1 cellular context compared by ENCODE assay signal in the genomic region with DNA sequence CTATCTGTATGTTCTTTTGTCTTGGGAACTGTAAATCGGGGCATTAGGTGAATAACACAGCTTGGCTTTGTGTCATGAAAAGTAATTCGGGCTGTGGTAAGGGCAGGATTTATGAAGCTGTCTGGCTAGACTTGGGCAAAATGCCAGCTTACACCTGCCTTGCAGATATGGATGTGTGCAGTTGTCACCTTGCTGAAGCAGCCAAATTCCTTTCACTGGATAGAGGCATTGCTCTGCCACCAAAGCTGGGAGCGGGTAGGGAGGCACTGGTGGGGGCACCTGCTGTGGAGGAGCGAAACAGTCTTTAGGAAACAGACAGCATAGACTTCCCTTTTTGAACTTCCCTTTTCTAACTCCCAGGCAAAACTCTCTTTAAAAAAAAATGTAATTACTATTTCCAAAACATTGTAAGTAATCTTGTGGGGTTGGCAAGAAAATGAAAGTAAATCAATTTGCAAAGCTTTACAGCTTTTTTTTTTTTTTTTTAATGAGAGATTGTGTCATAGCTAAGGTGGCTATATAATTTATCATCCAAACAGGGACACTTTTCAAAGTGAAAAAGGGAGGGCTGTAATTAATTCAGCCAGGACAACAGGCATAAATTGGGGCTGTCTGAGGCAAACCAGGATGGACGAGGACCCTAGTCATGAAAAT.
TF ChIP-seq lines count a peak whose summit lies in the region.

No MANE protein-coding gene starts in this region.

TF ChIP-seq in GM12878, 131 proteins besides CTCF, POLR2A, EP300 and RAD21 (continued from another document and continues in another):
- TF ChIP-seq, protein P1, sequence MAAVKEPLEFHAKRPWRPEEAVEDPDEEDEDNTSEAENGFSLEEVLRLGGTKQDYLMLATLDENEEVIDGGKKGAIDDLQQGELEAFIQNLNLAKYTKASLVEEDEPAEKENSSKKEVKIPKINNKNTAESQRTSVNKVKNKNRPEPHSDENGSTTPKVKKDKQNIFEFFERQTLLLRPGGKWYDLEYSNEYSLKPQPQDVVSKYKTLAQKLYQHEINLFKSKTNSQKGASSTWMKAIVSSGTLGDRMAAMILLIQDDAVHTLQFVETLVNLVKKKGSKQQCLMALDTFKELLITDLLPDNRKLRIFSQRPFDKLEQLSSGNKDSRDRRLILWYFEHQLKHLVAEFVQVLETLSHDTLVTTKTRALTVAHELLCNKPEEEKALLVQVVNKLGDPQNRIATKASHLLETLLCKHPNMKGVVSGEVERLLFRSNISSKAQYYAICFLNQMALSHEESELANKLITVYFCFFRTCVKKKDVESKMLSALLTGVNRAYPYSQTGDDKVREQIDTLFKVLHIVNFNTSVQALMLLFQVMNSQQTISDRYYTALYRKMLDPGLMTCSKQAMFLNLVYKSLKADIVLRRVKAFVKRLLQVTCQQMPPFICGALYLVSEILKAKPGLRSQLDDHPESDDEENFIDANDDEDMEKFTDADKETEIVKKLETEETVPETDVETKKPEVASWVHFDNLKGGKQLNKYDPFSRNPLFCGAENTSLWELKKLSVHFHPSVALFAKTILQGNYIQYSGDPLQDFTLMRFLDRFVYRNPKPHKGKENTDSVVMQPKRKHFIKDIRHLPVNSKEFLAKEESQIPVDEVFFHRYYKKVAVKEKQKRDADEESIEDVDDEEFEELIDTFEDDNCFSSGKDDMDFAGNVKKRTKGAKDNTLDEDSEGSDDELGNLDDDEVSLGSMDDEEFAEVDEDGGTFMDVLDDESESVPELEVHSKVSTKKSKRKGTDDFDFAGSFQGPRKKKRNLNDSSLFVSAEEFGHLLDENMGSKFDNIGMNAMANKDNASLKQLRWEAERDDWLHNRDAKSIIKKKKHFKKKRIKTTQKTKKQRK (IDR thresholded peaks at IDR 0.05; ENCODE audit: low read depth, low read length): no peak
- TF ChIP-seq SMAD1 (IDR thresholded peaks at IDR 0.05; ENCODE audit: low read depth, partially characterized antibody): no peak
- no peak for TF ChIP-seq BMI1 (IDR thresholded peaks at IDR 0.05; ENCODE audit: borderline replicate concordance)
- no peak for TF ChIP-seq WRNIP1 (IDR thresholded peaks at IDR 0.05; ENCODE audit: borderline replicate concordance, low read depth, low read length)
- no peak for TF ChIP-seq STAT1 (conservative IDR thresholded peaks at IDR 0.05)
- no peak for TF ChIP-seq RCOR1 (conservative IDR thresholded peaks at IDR 0.05; ENCODE audit: low read depth, low read length)
- TF ChIP-seq POLR2AphosphoS5 (IDR thresholded peaks at IDR 0.05; ENCODE audit: low read length): no peak
- peak; percentile 47; the same call in 1 of the 2 replicates for TF ChIP-seq ATF7 (IDR thresholded peaks at IDR 0.05; ENCODE audit: low read depth)
- no peak for TF ChIP-seq GABPA (IDR thresholded peaks at IDR 0.05; ENCODE audit: low read depth)
- TF ChIP-seq MEF2A (IDR thresholded peaks at IDR 0.05; ENCODE audit: insufficient read depth, low read depth, low read length): no peak
- TF ChIP-seq TAF1 (IDR thresholded peaks at IDR 0.05; ENCODE audit: borderline replicate concordance, low read depth, low read length): no peak
- TF ChIP-seq MYB (IDR thresholded peaks at IDR 0.05; ENCODE audit: borderline replicate concordance, low read depth, low read length): no peak
- no peak for TF ChIP-seq NBN (IDR thresholded peaks at IDR 0.05)
- TF ChIP-seq ZNF207 (IDR thresholded peaks at IDR 0.05; ENCODE audit: borderline replicate concordance): no peak
- peak in 1 of 2 experiments; percentile 35; a peak in 1 of 4 replicates for TF ChIP-seq ETV6 (conservative IDR thresholded peaks at IDR 0.05 in 1 of 2, IDR thresholded peaks at IDR 0.05 in 1 of 2; ENCODE audit: borderline replicate concordance in 1 of 2, low read depth in 1 of 2)
- no peak for TF ChIP-seq ZNF274 (IDR thresholded peaks at IDR 0.05; ENCODE audit: insufficient read depth, insufficient read length)
- TF ChIP-seq NR2C1 (IDR thresholded peaks at IDR 0.05): no peak
- peak; percentile 63 for TF ChIP-seq MTA2 (IDR thresholded peaks at IDR 0.05; ENCODE audit: low read depth)
- no peak for TF ChIP-seq FOXK2 (IDR thresholded peaks at IDR 0.05)
- TF ChIP-seq, protein P2, sequence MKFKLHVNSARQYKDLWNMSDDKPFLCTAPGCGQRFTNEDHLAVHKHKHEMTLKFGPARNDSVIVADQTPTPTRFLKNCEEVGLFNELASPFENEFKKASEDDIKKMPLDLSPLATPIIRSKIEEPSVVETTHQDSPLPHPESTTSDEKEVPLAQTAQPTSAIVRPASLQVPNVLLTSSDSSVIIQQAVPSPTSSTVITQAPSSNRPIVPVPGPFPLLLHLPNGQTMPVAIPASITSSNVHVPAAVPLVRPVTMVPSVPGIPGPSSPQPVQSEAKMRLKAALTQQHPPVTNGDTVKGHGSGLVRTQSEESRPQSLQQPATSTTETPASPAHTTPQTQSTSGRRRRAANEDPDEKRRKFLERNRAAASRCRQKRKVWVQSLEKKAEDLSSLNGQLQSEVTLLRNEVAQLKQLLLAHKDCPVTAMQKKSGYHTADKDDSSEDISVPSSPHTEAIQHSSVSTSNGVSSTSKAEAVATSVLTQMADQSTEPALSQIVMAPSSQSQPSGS (IDR thresholded peaks at IDR 0.05; ENCODE audit: low read length): no peak
- TF ChIP-seq PAX8 (IDR thresholded peaks at IDR 0.05): no peak
- no peak for TF ChIP-seq BRCA1 (IDR thresholded peaks at IDR 0.05; ENCODE audit: low read depth, low read length)
- no peak for TF ChIP-seq SUPT20H (IDR thresholded peaks at IDR 0.05; ENCODE audit: borderline replicate concordance, control insufficient read depth, low read depth, low read length)
- no peak for TF ChIP-seq BACH1 (IDR thresholded peaks at IDR 0.05; ENCODE audit: borderline replicate concordance)
- no peak for TF ChIP-seq RAD51 (IDR thresholded peaks at IDR 0.05)
- peak; percentile 37 for TF ChIP-seq MEF2B (IDR thresholded peaks at IDR 0.05; ENCODE audit: partially characterized antibody, poor library complexity, severe bottlenecking)
- no peak for TF ChIP-seq KAT2A (conservative IDR thresholded peaks at IDR 0.05; ENCODE audit: control insufficient read depth, low read depth, low read length)
- TF ChIP-seq KLF5 (IDR thresholded peaks at IDR 0.05; ENCODE audit: partially characterized antibody): no peak
- TF ChIP-seq TCF3 (IDR thresholded peaks at IDR 0.05; ENCODE audit: borderline replicate concordance, insufficient read depth, low read depth, low read length): no peak
- TF ChIP-seq, protein P3, sequence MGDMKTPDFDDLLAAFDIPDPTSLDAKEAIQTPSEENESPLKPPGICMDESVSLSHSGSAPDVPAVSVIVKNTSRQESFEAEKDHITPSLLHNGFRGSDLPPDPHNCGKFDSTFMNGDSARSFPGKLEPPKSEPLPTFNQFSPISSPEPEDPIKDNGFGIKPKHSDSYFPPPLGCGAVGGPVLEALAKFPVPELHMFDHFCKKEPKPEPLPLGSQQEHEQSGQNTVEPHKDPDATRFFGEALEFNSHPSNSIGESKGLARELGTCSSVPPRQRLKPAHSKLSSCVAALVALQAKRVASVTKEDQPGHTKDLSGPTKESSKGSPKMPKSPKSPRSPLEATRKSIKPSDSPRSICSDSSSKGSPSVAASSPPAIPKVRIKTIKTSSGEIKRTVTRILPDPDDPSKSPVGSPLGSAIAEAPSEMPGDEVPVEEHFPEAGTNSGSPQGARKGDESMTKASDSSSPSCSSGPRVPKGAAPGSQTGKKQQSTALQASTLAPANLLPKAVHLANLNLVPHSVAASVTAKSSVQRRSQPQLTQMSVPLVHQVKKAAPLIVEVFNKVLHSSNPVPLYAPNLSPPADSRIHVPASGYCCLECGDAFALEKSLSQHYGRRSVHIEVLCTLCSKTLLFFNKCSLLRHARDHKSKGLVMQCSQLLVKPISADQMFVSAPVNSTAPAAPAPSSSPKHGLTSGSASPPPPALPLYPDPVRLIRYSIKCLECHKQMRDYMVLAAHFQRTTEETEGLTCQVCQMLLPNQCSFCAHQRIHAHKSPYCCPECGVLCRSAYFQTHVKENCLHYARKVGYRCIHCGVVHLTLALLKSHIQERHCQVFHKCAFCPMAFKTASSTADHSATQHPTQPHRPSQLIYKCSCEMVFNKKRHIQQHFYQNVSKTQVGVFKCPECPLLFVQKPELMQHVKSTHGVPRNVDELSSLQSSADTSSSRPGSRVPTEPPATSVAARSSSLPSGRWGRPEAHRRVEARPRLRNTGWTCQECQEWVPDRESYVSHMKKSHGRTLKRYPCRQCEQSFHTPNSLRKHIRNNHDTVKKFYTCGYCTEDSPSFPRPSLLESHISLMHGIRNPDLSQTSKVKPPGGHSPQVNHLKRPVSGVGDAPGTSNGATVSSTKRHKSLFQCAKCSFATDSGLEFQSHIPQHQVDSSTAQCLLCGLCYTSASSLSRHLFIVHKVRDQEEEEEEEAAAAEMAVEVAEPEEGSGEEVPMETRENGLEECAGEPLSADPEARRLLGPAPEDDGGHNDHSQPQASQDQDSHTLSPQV (IDR thresholded peaks at IDR 0.05): no peak
- TF ChIP-seq, protein P4, sequence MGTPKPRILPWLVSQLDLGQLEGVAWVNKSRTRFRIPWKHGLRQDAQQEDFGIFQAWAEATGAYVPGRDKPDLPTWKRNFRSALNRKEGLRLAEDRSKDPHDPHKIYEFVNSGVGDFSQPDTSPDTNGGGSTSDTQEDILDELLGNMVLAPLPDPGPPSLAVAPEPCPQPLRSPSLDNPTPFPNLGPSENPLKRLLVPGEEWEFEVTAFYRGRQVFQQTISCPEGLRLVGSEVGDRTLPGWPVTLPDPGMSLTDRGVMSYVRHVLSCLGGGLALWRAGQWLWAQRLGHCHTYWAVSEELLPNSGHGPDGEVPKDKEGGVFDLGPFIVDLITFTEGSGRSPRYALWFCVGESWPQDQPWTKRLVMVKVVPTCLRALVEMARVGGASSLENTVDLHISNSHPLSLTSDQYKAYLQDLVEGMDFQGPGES (IDR thresholded peaks at IDR 0.05): no peak
- TF ChIP-seq PML (IDR thresholded peaks at IDR 0.05; ENCODE audit: low read length): no peak
- no peak for TF ChIP-seq PAX5 (IDR thresholded peaks at IDR 0.05; ENCODE audit: borderline replicate concordance, low read depth, low read length)
- TF ChIP-seq EZH2 (IDR thresholded peaks at IDR 0.05; ENCODE audit: borderline replicate concordance, control insufficient read depth, low read depth, low read length): no peak
- TF ChIP-seq SRF (IDR thresholded peaks at IDR 0.05; ENCODE audit: low read depth in 2 of 2, low read length in 2 of 2): no peak
- TF ChIP-seq SREBF1 (IDR thresholded peaks at IDR 0.05; ENCODE audit: low read length): no peak
- no peak for TF ChIP-seq ZZZ3 (IDR thresholded peaks at IDR 0.05; ENCODE audit: control insufficient read depth, insufficient read length, low read depth)
- TF ChIP-seq, protein P5, sequence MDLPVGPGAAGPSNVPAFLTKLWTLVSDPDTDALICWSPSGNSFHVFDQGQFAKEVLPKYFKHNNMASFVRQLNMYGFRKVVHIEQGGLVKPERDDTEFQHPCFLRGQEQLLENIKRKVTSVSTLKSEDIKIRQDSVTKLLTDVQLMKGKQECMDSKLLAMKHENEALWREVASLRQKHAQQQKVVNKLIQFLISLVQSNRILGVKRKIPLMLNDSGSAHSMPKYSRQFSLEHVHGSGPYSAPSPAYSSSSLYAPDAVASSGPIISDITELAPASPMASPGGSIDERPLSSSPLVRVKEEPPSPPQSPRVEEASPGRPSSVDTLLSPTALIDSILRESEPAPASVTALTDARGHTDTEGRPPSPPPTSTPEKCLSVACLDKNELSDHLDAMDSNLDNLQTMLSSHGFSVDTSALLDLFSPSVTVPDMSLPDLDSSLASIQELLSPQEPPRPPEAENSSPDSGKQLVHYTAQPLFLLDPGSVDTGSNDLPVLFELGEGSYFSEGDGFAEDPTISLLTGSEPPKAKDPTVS (IDR thresholded peaks at IDR 0.05; ENCODE audit: low read depth, low read length): no peak
- no peak for TF ChIP-seq RFX5 (IDR thresholded peaks at IDR 0.05; ENCODE audit: low read depth, low read length)
- TF ChIP-seq, protein P6, sequence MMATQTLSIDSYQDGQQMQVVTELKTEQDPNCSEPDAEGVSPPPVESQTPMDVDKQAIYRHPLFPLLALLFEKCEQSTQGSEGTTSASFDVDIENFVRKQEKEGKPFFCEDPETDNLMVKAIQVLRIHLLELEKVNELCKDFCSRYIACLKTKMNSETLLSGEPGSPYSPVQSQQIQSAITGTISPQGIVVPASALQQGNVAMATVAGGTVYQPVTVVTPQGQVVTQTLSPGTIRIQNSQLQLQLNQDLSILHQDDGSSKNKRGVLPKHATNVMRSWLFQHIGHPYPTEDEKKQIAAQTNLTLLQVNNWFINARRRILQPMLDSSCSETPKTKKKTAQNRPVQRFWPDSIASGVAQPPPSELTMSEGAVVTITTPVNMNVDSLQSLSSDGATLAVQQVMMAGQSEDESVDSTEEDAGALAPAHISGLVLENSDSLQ (IDR thresholded peaks at IDR 0.05): no peak; the same call in 1 of the 2 replicates
- no peak for TF ChIP-seq CHD2 (IDR thresholded peaks at IDR 0.05; ENCODE audit: borderline replicate concordance, low read depth, low read length)
- peak; percentile 85 for TF ChIP-seq SPI1 (IDR thresholded peaks at IDR 0.05; ENCODE audit: borderline replicate concordance, insufficient read depth, low read depth, low read length)
- TF ChIP-seq TCF7 (IDR thresholded peaks at IDR 0.05; ENCODE audit: borderline replicate concordance): no peak
- no peak for TF ChIP-seq HCFC1 (IDR thresholded peaks at IDR 0.05; ENCODE audit: low read length)
- TF ChIP-seq, protein P7, sequence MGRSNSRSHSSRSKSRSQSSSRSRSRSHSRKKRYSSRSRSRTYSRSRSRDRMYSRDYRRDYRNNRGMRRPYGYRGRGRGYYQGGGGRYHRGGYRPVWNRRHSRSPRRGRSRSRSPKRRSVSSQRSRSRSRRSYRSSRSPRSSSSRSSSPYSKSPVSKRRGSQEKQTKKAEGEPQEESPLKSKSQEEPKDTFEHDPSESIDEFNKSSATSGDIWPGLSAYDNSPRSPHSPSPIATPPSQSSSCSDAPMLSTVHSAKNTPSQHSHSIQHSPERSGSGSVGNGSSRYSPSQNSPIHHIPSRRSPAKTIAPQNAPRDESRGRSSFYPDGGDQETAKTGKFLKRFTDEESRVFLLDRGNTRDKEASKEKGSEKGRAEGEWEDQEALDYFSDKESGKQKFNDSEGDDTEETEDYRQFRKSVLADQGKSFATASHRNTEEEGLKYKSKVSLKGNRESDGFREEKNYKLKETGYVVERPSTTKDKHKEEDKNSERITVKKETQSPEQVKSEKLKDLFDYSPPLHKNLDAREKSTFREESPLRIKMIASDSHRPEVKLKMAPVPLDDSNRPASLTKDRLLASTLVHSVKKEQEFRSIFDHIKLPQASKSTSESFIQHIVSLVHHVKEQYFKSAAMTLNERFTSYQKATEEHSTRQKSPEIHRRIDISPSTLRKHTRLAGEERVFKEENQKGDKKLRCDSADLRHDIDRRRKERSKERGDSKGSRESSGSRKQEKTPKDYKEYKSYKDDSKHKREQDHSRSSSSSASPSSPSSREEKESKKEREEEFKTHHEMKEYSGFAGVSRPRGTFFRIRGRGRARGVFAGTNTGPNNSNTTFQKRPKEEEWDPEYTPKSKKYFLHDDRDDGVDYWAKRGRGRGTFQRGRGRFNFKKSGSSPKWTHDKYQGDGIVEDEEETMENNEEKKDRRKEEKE (IDR thresholded peaks at IDR 0.05): no peak
- TF ChIP-seq, protein P8, sequence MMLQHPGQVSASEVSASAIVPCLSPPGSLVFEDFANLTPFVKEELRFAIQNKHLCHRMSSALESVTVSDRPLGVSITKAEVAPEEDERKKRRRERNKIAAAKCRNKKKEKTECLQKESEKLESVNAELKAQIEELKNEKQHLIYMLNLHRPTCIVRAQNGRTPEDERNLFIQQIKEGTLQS (IDR thresholded peaks at IDR 0.05; ENCODE audit: borderline replicate concordance, extremely low read depth, low read depth, low read length): no peak
- TF ChIP-seq NFIC (IDR thresholded peaks at IDR 0.05; ENCODE audit: low read depth, low read length): peak; percentile 47; the same call in 1 of the 2 replicates
- TF ChIP-seq ASH2L (IDR thresholded peaks at IDR 0.05; ENCODE audit: borderline replicate concordance, low read depth): no peak
